In the genomic region with DNA sequence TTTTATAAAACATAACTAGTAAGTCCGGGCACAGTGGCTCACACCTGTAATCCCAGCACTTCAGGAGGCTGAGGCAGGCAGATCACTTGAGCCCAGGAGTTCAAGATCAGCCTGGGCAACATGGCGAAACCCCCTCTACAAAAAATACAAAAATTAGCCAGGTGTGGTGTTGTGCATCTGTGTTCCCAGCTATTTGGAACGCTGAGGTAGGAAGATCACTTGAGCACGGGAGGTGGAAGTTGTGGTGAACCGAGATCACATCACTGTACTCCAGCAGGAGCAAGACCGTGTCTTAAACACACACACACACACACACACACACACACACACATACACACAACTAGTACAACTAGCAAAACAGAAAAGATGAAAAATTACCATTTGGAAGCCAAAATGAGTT, we compare ENCODE assay signal across 6 cellular contexts.
DNase-seq lines count a peak whose midpoint lies in the region; ATAC-seq and TF ChIP-seq lines count a peak whose summit lies in the region.
"Not testable (repeated sequence)": the region's sequence is repeated elsewhere in the genome, so short reads cannot be mapped to it uniquely, and the experiment has no call there.

No MANE protein-coding gene starts in this region.

- H3K27me3 ChIP-seq in CD4-positive, CD25-positive, alpha-beta regulatory T cell (ENCODE audit: control insufficient read depth, insufficient read depth, low read length); GM23338 (ENCODE audit: insufficient read depth): not testable (repeated sequence)

- H3K4me3 ChIP-seq in CD4-positive, CD25-positive, alpha-beta regulatory T cell (ENCODE audit: low read depth, low read length); GM23338: not testable (repeated sequence)

- not testable (repeated sequence) for ATAC-seq in CD4-positive, CD25-positive, alpha-beta regulatory T cell (ENCODE audit: low read depth in 2 of 2); GM23338; T-helper 17 cell

- H3K4me1 ChIP-seq in CD4-positive, CD25-positive, alpha-beta regulatory T cell (ENCODE audit: control insufficient read depth, insufficient read depth, low read length, poor library complexity, severe bottlenecking); GM23338 (ENCODE audit: insufficient read depth): not testable (repeated sequence)

- not testable (repeated sequence) for H3K9me2 ChIP-seq in GM23338 (ENCODE audit: insufficient read depth)

- not testable (repeated sequence) for DNase-seq in CD4-positive, CD25-positive, alpha-beta regulatory T cell; GM23338 (ENCODE audit: low spot score); T-helper 17 cell; activated T-cell treated with anti-CD3 and anti-CD28 coated beads, Interleukin-2, amount 50 U/mL, for 24 hours; endothelial cell (ENCODE audit: low spot score); progenitor cell of endocrine pancreas (ENCODE audit: low spot score, unreplicated experiment)

- peaks cover 28% of the 10 kb centered on the region for H3K36me3 Mint-ChIP-seq in CD4-positive, CD25-positive, alpha-beta regulatory T cell
- H3K36me3 Mint-ChIP-seq in GM23338 (ENCODE audit: low read depth); endothelial cell (ENCODE audit: low read depth, unreplicated experiment): not testable (repeated sequence)
- H3K36me3 Mint-ChIP-seq in T-helper 17 cell (ENCODE audit: low read depth) = peaks cover 17% of the 10 kb centered on the region
- H3K36me3 Mint-ChIP-seq in activated T-cell treated with anti-CD3 and anti-CD28 coated beads, Interleukin-2, amount 50 U/mL, for 24 hours (ENCODE audit: low read depth) = peaks cover 67% of the 10 kb centered on the region
- peaks cover 24% of the 10 kb centered on the region for H3K36me3 Mint-ChIP-seq in progenitor cell of endocrine pancreas (ENCODE audit: insufficient read depth)

- not testable (repeated sequence) for H3K4me3 Mint-ChIP-seq in CD4-positive, CD25-positive, alpha-beta regulatory T cell; GM23338; T-helper 17 cell; activated T-cell treated with anti-CD3 and anti-CD28 coated beads, Interleukin-2, amount 50 U/mL, for 24 hours; endothelial cell (ENCODE audit: unreplicated experiment); progenitor cell of endocrine pancreas (ENCODE audit: low read depth)

- H3K27ac Mint-ChIP-seq in CD4-positive, CD25-positive, alpha-beta regulatory T cell = peak overlapping the region in 2 of 3 donors; percentile 45 to 70
- peak overlapping the region; percentile 80; the same call in 1 of the 2 replicates for H3K27ac Mint-ChIP-seq in GM23338
- peak overlapping the region; percentile 76 for H3K27ac Mint-ChIP-seq in T-helper 17 cell
- H3K27ac Mint-ChIP-seq in activated T-cell treated with anti-CD3 and anti-CD28 coated beads, Interleukin-2, amount 50 U/mL, for 24 hours = peak overlapping the region; percentile 65
- peak overlapping the region; percentile 76 for H3K27ac Mint-ChIP-seq in endothelial cell (ENCODE audit: unreplicated experiment)
- peak overlapping the region; percentile 49 for H3K27ac Mint-ChIP-seq in progenitor cell of endocrine pancreas

- not testable (repeated sequence) for H2AFZ ChIP-seq in GM23338

- H3K27ac ChIP-seq in CD4-positive, CD25-positive, alpha-beta regulatory T cell (ENCODE audit: insufficient read depth, low read length, poor library complexity, severe bottlenecking); GM23338 (ENCODE audit: low read depth): not testable (repeated sequence)

- not testable (repeated sequence) for H3K27me3 Mint-ChIP-seq in CD4-positive, CD25-positive, alpha-beta regulatory T cell; GM23338 (ENCODE audit: insufficient read depth, low read depth, poor library complexity); T-helper 17 cell; activated T-cell treated with anti-CD3 and anti-CD28 coated beads, Interleukin-2, amount 50 U/mL, for 24 hours; endothelial cell (ENCODE audit: unreplicated experiment); progenitor cell of endocrine pancreas

- H3K4me1 Mint-ChIP-seq in CD4-positive, CD25-positive, alpha-beta regulatory T cell = peaks cover 22 to 44% (median 28%) of the 10 kb centered on the region in 4 donors
- H3K4me1 Mint-ChIP-seq in GM23338; progenitor cell of endocrine pancreas (ENCODE audit: low read depth): not testable (repeated sequence)
- H3K4me1 Mint-ChIP-seq in T-helper 17 cell (peaks cover 23% of the 10 kb centered on the region), endothelial cell (ENCODE audit: unreplicated experiment) (peaks cover 25% of the 10 kb centered on the region)
- H3K4me1 Mint-ChIP-seq in activated T-cell treated with anti-CD3 and anti-CD28 coated beads, Interleukin-2, amount 50 U/mL, for 24 hours (ENCODE audit: low read depth) = peaks cover 22% of the 10 kb centered on the region

- not testable (repeated sequence) for H3K4me2 ChIP-seq in GM23338

- not testable (repeated sequence) for H3K79me2 ChIP-seq in GM23338 (replicated peaks; ENCODE audit: insufficient read depth)

- H3F3A ChIP-seq in GM23338 (replicated peaks; ENCODE audit: low read depth) = not testable (repeated sequence)

- not testable (repeated sequence) for TF ChIP-seq CTCF in GM23338 (conservative IDR thresholded peaks at IDR 0.05; ENCODE audit: low read depth in 2 of 2); endothelial cell (IDR thresholded peaks at IDR 0.05; ENCODE audit: unreplicated experiment); progenitor cell of endocrine pancreas (IDR thresholded peaks at IDR 0.05; ENCODE audit: unreplicated experiment)

- not testable (repeated sequence) for H3K9me3 ChIP-seq in CD4-positive, CD25-positive, alpha-beta regulatory T cell (ENCODE audit: control insufficient read depth in 2 of 2, low read length in 2 of 2); T-helper 17 cell (ENCODE audit: control insufficient read depth, low read length, poor library complexity, severe bottlenecking)

- H3K9me3 Mint-ChIP-seq in CD4-positive, CD25-positive, alpha-beta regulatory T cell; GM23338; activated T-cell treated with anti-CD3 and anti-CD28 coated beads, Interleukin-2, amount 50 U/mL, for 24 hours; endothelial cell (ENCODE audit: unreplicated experiment); progenitor cell of endocrine pancreas (ENCODE audit: low read depth): not testable (repeated sequence)

- not testable (repeated sequence) for H4K20me1 ChIP-seq in GM23338 (replicated peaks; ENCODE audit: insufficient read depth)

- not testable (repeated sequence) for H3K36me3 ChIP-seq in CD4-positive, CD25-positive, alpha-beta regulatory T cell (ENCODE audit: control insufficient read depth, insufficient read depth, low read length); GM23338 (ENCODE audit: insufficient read depth)
